ENCODE assay signal across 20 cellular contexts in genomic region chr10:56123247-56123646, GRCh38.
A peak's percentile ranks its signal among the peaks of the same experiment; 100 is the strongest.
DNase-seq lines count a peak whose midpoint lies in the region; ATAC-seq and TF ChIP-seq lines count a peak whose summit lies in the region.
"Had no signal": no experiment of that assay in that cellular context is flagged by ENCODE, and none has a peak within 500 bp of the region (broad histone marks: within the 10 kb centered on the region; RNA-seq: fewer than 3 reads in every experiment).

No MANE protein-coding gene starts in this region.

- no peaks in the 10 kb centered on the region for H3K9me2 ChIP-seq in PC-3 (replicated peaks; ENCODE audit: low read length)

- no peak overlapping the region for H3K27ac ChIP-seq in breast epithelium
- no peak overlapping the region for H3K27ac ChIP-seq in PC-3 (ENCODE audit: low read length)
- H3K27ac ChIP-seq: 22Rv1; A549; BLaER1 treated with 17β-estradiol and CSF1 and Interleukin-3, amounts not matched to agents 10 nM and 100 nM; C4-2B had no signal

- POLR2A ChIA-PET in MCF 10A (lab: Yijun Ruan, JAX) (no interaction called here), PC-3 (lab: Charles Lee; ENCODE audit: unreplicated experiment) (no interaction called here)

- BruUV-seq in MCF 10A (replicated peaks; lab: Mats Ljungman, UMichigan) (no TSS peak), PC-3 (replicated peaks; lab: Mats Ljungman, UMichigan) (no TSS peak)

- TF ChIP-seq POLR2A in breast epithelium (IDR thresholded peaks at IDR 0.05), result no peak

- peaks cover 5% of the 10 kb centered on the region for H3K4me1 Mint-ChIP-seq in MCF 10A (ENCODE audit: insufficient read depth, unreplicated experiment)
- H3K4me1 Mint-ChIP-seq: B cell had no signal

- no peaks in the 10 kb centered on the region for H3K4me1 ChIP-seq in breast epithelium
- no peaks in the 10 kb centered on the region for H3K4me1 ChIP-seq in PC-3 (ENCODE audit: insufficient read depth, low read length)
- H3K4me1 ChIP-seq: A549; BLaER1 treated with 17β-estradiol and CSF1 and Interleukin-3, amounts not matched to agents 10 nM and 100 nM; Caco-2 had no signal

- H3K4me3 ChIP-seq in breast epithelium, result no peak overlapping the region
- no peak overlapping the region for H3K4me3 ChIP-seq in PC-3 (ENCODE audit: low read length)
- H3K4me3 ChIP-seq: A549; BLaER1 treated with 17β-estradiol and CSF1 and Interleukin-3, amounts not matched to agents 10 nM and 100 nM had no signal

- H3K9me3 ChIP-seq in breast epithelium (no peaks in the 10 kb centered on the region), PC-3 (ENCODE audit: low read length) (peaks cover 3% of the 10 kb centered on the region; the same call in 1 of the 2 replicates)
- H3K9me3 ChIP-seq: A549; BLaER1 treated with 17β-estradiol and CSF1 and Interleukin-3, amounts not matched to agents 10 nM and 100 nM had no signal

- TF ChIP-seq CTCF in MCF 10A (IDR thresholded peaks at IDR 0.05; ENCODE audit: unreplicated experiment) (no peak), breast epithelium (IDR thresholded peaks at IDR 0.05) (no peak), PC-3 (conservative IDR thresholded peaks at IDR 0.05; ENCODE audit: low read depth, low read length) (no peak), omental fat pad (IDR thresholded peaks at IDR 0.05) (no peak)

- no peaks in the 10 kb centered on the region for H3K36me3 ChIP-seq in breast epithelium
- no peaks in the 10 kb centered on the region for H3K36me3 ChIP-seq in PC-3 (ENCODE audit: low read depth, low read length)
- H3K36me3 ChIP-seq: BLaER1 treated with 17β-estradiol and CSF1 and Interleukin-3, amounts not matched to agents 10 nM and 100 nM had no signal

- CTCF ChIA-PET in MCF 10A (lab: Yijun Ruan, JAX), result no interaction called here
- CTCF ChIA-PET in PC-3 (lab: Charles Lee), result no interaction called here

- H3K9ac ChIP-seq in PC-3 (ENCODE audit: low read length), result no peak overlapping the region
- H3K9ac ChIP-seq: BLaER1 treated with 17β-estradiol and CSF1 and Interleukin-3, amounts not matched to agents 10 nM and 100 nM had no signal

- ATAC-seq in PC-3, result peak; percentile 57
- peak; percentile 84 for ATAC-seq in omental fat pad (ENCODE audit: low FRiP score)
- ATAC-seq: A549; CD8-positive, alpha-beta T cell had no signal

- no peaks in the 10 kb centered on the region for H3K79me2 ChIP-seq in PC-3 (ENCODE audit: low read length)

- H2AFZ ChIP-seq in PC-3 (ENCODE audit: low read length), result no peak overlapping the region

- H3K9me3 Mint-ChIP-seq in MCF 10A (ENCODE audit: unreplicated experiment), result no peaks in the 10 kb centered on the region

- H3K4me3 Mint-ChIP-seq in MCF 10A (ENCODE audit: unreplicated experiment), result no peak overlapping the region
- H3K4me3 Mint-ChIP-seq: B cell; CD4-positive, alpha-beta T cell; CD8-positive, alpha-beta T cell had no signal

- H4K20me1 ChIP-seq in PC-3 (ENCODE audit: low read length), result no peaks in the 10 kb centered on the region
- H4K20me1 ChIP-seq: BLaER1 treated with 17β-estradiol and CSF1 and Interleukin-3, amounts not matched to agents 10 nM and 100 nM had no signal

- no peaks in the 10 kb centered on the region for H3F3A ChIP-seq in PC-3 (ENCODE audit: low read length, unreplicated experiment)

- no peak overlapping the region for H3K27ac Mint-ChIP-seq in MCF 10A (ENCODE audit: low read depth, unreplicated experiment)
- H3K27ac Mint-ChIP-seq: B cell; CD4-positive, alpha-beta T cell; CD8-positive, alpha-beta T cell had no signal

- no peaks in the 10 kb centered on the region for H3K27me3 ChIP-seq in breast epithelium
- H3K27me3 ChIP-seq in PC-3 (ENCODE audit: low read length), result no peaks in the 10 kb centered on the region
- H3K27me3 ChIP-seq: BLaER1 treated with 17β-estradiol and CSF1 and Interleukin-3, amounts not matched to agents 10 nM and 100 nM had no signal

- DNase-seq in MCF 10A (ENCODE audit: unreplicated experiment) (peak; percentile 17), breast epithelium (ENCODE audit: low spot score in 2 of 2) (no peak), PC-3 (no peak), amniotic epithelial cell (ENCODE audit: low read depth) (peak; percentile 43), omental fat pad (ENCODE audit: low spot score) (no peak), NCI-H69 (lab: John Stamatoyannopoulos, UW) (no peak)
- DNase-seq in stimulated activated CD4-positive, alpha-beta T cell treated with anti-CD3 and anti-CD28 coated beads, Interleukin-12 subunit alpha, Interleukin-12 subunit beta, amount 100 ng/mL, for 4 hours, result no peak
- no peak for DNase-seq in stimulated activated naive CD4-positive, alpha-beta T cell (lab: John Stamatoyannopoulos, UW)
- DNase-seq: AML-193; Caco-2; Calu3; CD4-positive, alpha-beta T cell; CD8-positive, alpha-beta T cell; DMS79 treated with DMSO at 0.1 percent for 48 hours; GF-D8 had no signal

- H3K27me3 Mint-ChIP-seq in MCF 10A (ENCODE audit: insufficient read depth, unreplicated experiment), result no peaks in the 10 kb centered on the region
- H3K27me3 Mint-ChIP-seq: B cell; CD4-positive, alpha-beta T cell had no signal

- intact Hi-C loops in MCF 10A (cut with micrococcal nuclease) (no loop called here), breast epithelium (cut with DNase I; ENCODE audit: low total_unique reads) (no loop called here), PC-3 (cut with micrococcal nuclease) (no loop called here)

- no peaks in the 10 kb centered on the region for H3K36me3 Mint-ChIP-seq in MCF 10A (ENCODE audit: insufficient read depth, unreplicated experiment)
- H3K36me3 Mint-ChIP-seq: CD8-positive, alpha-beta T cell had no signal

- H3K4me2 ChIP-seq in PC-3 (ENCODE audit: low read length), result no peak overlapping the region
- H3K4me2 ChIP-seq: A549; BLaER1 treated with 17β-estradiol and CSF1 and Interleukin-3, amounts not matched to agents 10 nM and 100 nM had no signal

Comparison
In these comparisons a context has a peak if more than half of its experiments do, and no peak if none do; other contexts are left out.
1. DNase-seq: peak in MCF 10A (single experiment) and amniotic epithelial cell (single experiment); none in breast epithelium (0 of 2), PC-3 (single experiment), omental fat pad (single experiment), stimulated activated CD4-positive, alpha-beta T cell treated with anti-CD3 and anti-CD28 coated beads, Interleukin-12 subunit alpha, Interleukin-12 subunit beta, amount 100 ng/mL, for 4 hours (single experiment), NCI-H69 (single experiment) and stimulated activated naive CD4-positive, alpha-beta T cell (0 of 6).